ENCODE assay signal across 14 cellular contexts in the genomic region with DNA sequence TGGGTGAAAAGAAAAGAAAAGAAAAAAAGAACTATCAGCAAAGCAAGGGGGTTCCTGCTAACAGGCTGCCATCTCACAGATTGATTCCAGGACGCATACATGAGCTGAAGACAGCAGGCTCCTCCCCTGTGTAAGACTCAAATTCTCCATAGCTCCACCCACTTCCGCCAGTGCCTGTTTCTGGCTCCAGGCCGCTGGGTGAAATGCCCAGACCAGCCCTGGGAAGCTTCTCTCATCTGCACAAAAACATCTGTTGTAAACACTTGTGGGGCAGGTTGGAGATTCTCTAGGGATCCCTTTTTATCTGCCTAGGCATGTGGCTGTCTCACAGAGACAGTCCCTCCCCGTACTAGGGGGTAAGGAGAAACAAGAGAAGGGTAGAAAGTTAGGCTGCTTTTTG.
DNase-seq lines count a peak whose midpoint lies in the region; TF ChIP-seq lines count a peak whose summit lies in the region.
"Had no signal": no experiment of that assay in that cellular context is flagged by ENCODE, and none has a peak within 500 bp of the region (broad histone marks: within the 10 kb centered on the region; RNA-seq: fewer than 3 reads in every experiment).

No MANE protein-coding gene starts in this region.

- H3K4me2 ChIP-seq in SU-DHL-6 (ENCODE audit: low read depth, low read length, poor library complexity, severe bottlenecking) = no peak overlapping the region

- H3K27ac ChIP-seq in SU-DHL-6 (ENCODE audit: low read depth, low read length) (no peak overlapping the region), tibial nerve (no peak overlapping the region), stomach (no peak overlapping the region)
- H3K27ac ChIP-seq: body of pancreas, skin epidermis had no signal

- H2AFZ ChIP-seq in SU-DHL-6 (ENCODE audit: low read depth, low read length, severe bottlenecking) = peak overlapping the region; percentile 31

- no peaks in the 10 kb centered on the region for H3K27me3 ChIP-seq in SU-DHL-6 (ENCODE audit: low read length)
- no peaks in the 10 kb centered on the region for H3K27me3 ChIP-seq in tibial nerve
- no peaks in the 10 kb centered on the region for H3K27me3 ChIP-seq in stomach
- H3K27me3 ChIP-seq: body of pancreas had no signal

- H3K9ac ChIP-seq in SU-DHL-6 (ENCODE audit: low read length) = no peak overlapping the region

- TF ChIP-seq POLR2A in tibial nerve (IDR thresholded peaks at IDR 0.05) (no peak), stomach (IDR thresholded peaks at IDR 0.05) (no peak)

- TF ChIP-seq CTCF in SU-DHL-6 (IDR thresholded peaks at IDR 0.05; ENCODE audit: insufficient read depth, low read length, poor library complexity, severe bottlenecking) = no peak
- TF ChIP-seq CTCF in tibial nerve (IDR thresholded peaks at IDR 0.05) = no peak
- TF ChIP-seq CTCF in stomach (IDR thresholded peaks at IDR 0.05) = no peak

- no peaks in the 10 kb centered on the region for H3K9me2 ChIP-seq in SU-DHL-6 (replicated peaks; ENCODE audit: insufficient read depth, low read length)

- no peaks in the 10 kb centered on the region for H4K20me1 ChIP-seq in SU-DHL-6 (ENCODE audit: low read depth, low read length)

- no peaks in the 10 kb centered on the region for H3F3A ChIP-seq in SU-DHL-6 (ENCODE audit: insufficient read depth)

- no peaks in the 10 kb centered on the region for H3K79me2 ChIP-seq in SU-DHL-6 (ENCODE audit: insufficient read depth, low read length)

- H3K9me3 ChIP-seq in SU-DHL-6 (ENCODE audit: insufficient read depth, low read length) (no peaks in the 10 kb centered on the region), tibial nerve (no peaks in the 10 kb centered on the region), stomach (peaks cover 0 to 6% (median 0%) of the 10 kb centered on the region in 4 donors)
- H3K9me3 ChIP-seq: body of pancreas had no signal

- H3K4me3 ChIP-seq in SU-DHL-6 (ENCODE audit: insufficient read depth, low read length, poor library complexity, severe bottlenecking) = no peak overlapping the region
- no peak overlapping the region for H3K4me3 ChIP-seq in tibial nerve
- no peak overlapping the region for H3K4me3 ChIP-seq in stomach
- H3K4me3 ChIP-seq: body of pancreas, skin epidermis had no signal

- no peaks in the 10 kb centered on the region for H3K36me3 ChIP-seq in SU-DHL-6 (ENCODE audit: low read length)
- H3K36me3 ChIP-seq in tibial nerve = no peaks in the 10 kb centered on the region
- H3K36me3 ChIP-seq in stomach = no peaks in the 10 kb centered on the region

- TF ChIP-seq EP300 in tibial nerve (IDR thresholded peaks at IDR 0.05) (no peak), stomach (IDR thresholded peaks at IDR 0.05) (no peak)

- H3K4me1 ChIP-seq in tibial nerve = no peaks in the 10 kb centered on the region
- H3K4me1 ChIP-seq in stomach = no peaks in the 10 kb centered on the region
- H3K4me1 ChIP-seq: body of pancreas had no signal

- intact Hi-C loops in head of caudate nucleus (cut with DNase I) = no loop called here
- intact Hi-C loops in stomach (cut with DNase I; ENCODE audit: low total_unique reads) = no loop called here

- whole genome bisulfite sequencing in tibial nerve, 2 donors = 33 to 43% methylated on average over 4 of the region's 4 CpGs
- WGBS in stomach, 5 donors = 68 to 83% (median 76%) methylated on average over 4 of the region's 4 CpGs

- DNase-seq in COLO829 (ENCODE audit: low spot score) = peak; percentile 68
- peak; percentile 93 for DNase-seq in HT-29 (ENCODE audit: low spot score)
- DNase-seq in islet precursor cell = peak; percentile 92
- no peak for DNase-seq in tibial nerve (ENCODE audit: low spot score in 2 of 2)
- no peak for DNase-seq in activated CD4-positive, alpha-beta T cell treated with anti-CD3 and anti-CD28 coated beads for 4 hours
- DNase-seq in head of caudate nucleus = no peak
- no peak for DNase-seq in stomach
- DNase-seq: activated CD4-positive, alpha-beta T cell treated with anti-CD3 and anti-CD28 coated beads for 1 hour; erythroblast; IMR-90; naive B cell had no signal

Comparison
In these comparisons a context has a peak if more than half of its experiments do, and no peak if none do; other contexts are left out.
1. DNase-seq: peak in COLO829 (single experiment), HT-29 (single experiment) and islet precursor cell (single experiment); none in tibial nerve (0 of 2), activated CD4-positive, alpha-beta T cell treated with anti-CD3 and anti-CD28 coated beads for 4 hours (0 of 2), head of caudate nucleus (0 of 42) and stomach (single experiment).